In genomic region chr10:119535310-119535709, GRCh38 we compare ENCODE assay signal across 19 cellular contexts. TPM values are rescaled to one million over a fixed set of nuclear protein-coding genes. Genes with fewer than 3 reads are reported as not detected.
DNase-seq lines count a peak whose midpoint lies in the region; ATAC-seq and TF ChIP-seq lines count a peak whose summit lies in the region.
"Had no signal": no experiment of that assay in that cellular context is flagged by ENCODE, and none has a peak within 500 bp of the region (broad histone marks: within the 10 kb centered on the region; RNA-seq: fewer than 3 reads in every experiment).

No MANE protein-coding gene starts in this region.

- no peak overlapping the region for H4K8ac ChIP-seq in H9 (replicated peaks; ENCODE audit: insufficient read length, low read depth, low read length)

- ATAC-seq in SK-N-SH treated with all-trans-retinoic acid at 6 μM for 48 hours (peak; percentile 36), body of pancreas (no peak)
- ATAC-seq: Right ventricle myocardium inferior had no signal

- no peak overlapping the region for H3K14ac ChIP-seq in H9 (ENCODE audit: insufficient read depth, low read length)

- H3K36me3 ChIP-seq in thymus (ENCODE audit: control insufficient read depth, insufficient read depth), result peaks cover 10% of the 10 kb centered on the region
- no peaks in the 10 kb centered on the region for H3K36me3 ChIP-seq in body of pancreas (replicated peaks in 1 of 2; ENCODE audit: insufficient read depth in 1 of 2, low read depth in 2 of 2)
- H3K36me3 ChIP-seq: HAP-1, neural progenitor cell, thyroid gland had no signal

- H4K20me1 ChIP-seq in H9 (ENCODE audit: control insufficient read depth, insufficient read depth, insufficient read length), result no peaks in the 10 kb centered on the region

- H3K27me3 ChIP-seq in thymus (ENCODE audit: control insufficient read depth, insufficient read depth) (no peaks in the 10 kb centered on the region), H9 (ENCODE audit: insufficient read depth, low read length) (no peaks in the 10 kb centered on the region; the same call in 1 of the 2 replicates), body of pancreas (no peaks in the 10 kb centered on the region)
- H3K27me3 ChIP-seq: thyroid gland had no signal

- no peak overlapping the region for H3K4me2 ChIP-seq in H9 (ENCODE audit: insufficient read depth, insufficient read length, low read length)
- H3K4me2 ChIP-seq: neural progenitor cell had no signal

- H3K4ac ChIP-seq in H9 (ENCODE audit: low read depth, low read length), result no peak overlapping the region

- H3K27me3 Mint-ChIP-seq in activated naive CD4-positive, alpha-beta T cell treated with anti-CD3 and anti-CD28 coated beads, Interleukin-2, amount 50 U/mL, for 24 hours, result no peaks in the 10 kb centered on the region
- H3K27me3 Mint-ChIP-seq in H9 (ENCODE audit: low read depth), result peaks cover 18% of the 10 kb centered on the region

- H2BK20ac ChIP-seq in H9 (ENCODE audit: low read depth, low read length, poor library complexity, severe bottlenecking), result no peak overlapping the region

- no peak overlapping the region for H3K18ac ChIP-seq in H9 (ENCODE audit: insufficient read length, low read depth, low read length)

- TF ChIP-seq POLR2A in body of pancreas (IDR thresholded peaks at IDR 0.05), result no peak

- H3K9me3 Mint-ChIP-seq in activated naive CD4-positive, alpha-beta T cell treated with anti-CD3 and anti-CD28 coated beads, Interleukin-2, amount 50 U/mL, for 24 hours, result no peaks in the 10 kb centered on the region
- H3K9me3 Mint-ChIP-seq in H9, result no peaks in the 10 kb centered on the region
- H3K9me3 Mint-ChIP-seq: neural progenitor cell had no signal

- no peak overlapping the region for H3K56ac ChIP-seq in H9 (ENCODE audit: insufficient read length, low read depth, low read length)

- peak overlapping the region; percentile 84 for H3K27ac Mint-ChIP-seq in activated naive CD4-positive, alpha-beta T cell treated with anti-CD3 and anti-CD28 coated beads, Interleukin-2, amount 50 U/mL, for 24 hours
- H3K27ac Mint-ChIP-seq in H9, result no peak overlapping the region
- H3K27ac Mint-ChIP-seq: neural progenitor cell had no signal

- no peak for DNase-seq in activated naive CD4-positive, alpha-beta T cell (lab: John Stamatoyannopoulos, UW)
- DNase-seq in fibroblast of mammary gland (ENCODE audit: low read depth) (peak; percentile 18), H9 (no peak), NK-92 (lab: John Stamatoyannopoulos, UW; ENCODE audit: unreplicated experiment) (no peak), body of pancreas (no peak)
- DNase-seq: activated CD4-positive, alpha-beta T cell treated with anti-CD3 and anti-CD28 coated beads for 4 hours; AML-193; hypothalamus; NCI-H1694 treated with DMSO at 0.1 percent for 48 hours; NCI-H446; stimulated activated CD4-positive, alpha-beta T cell treated with anti-CD3 and anti-CD28 coated beads, Interleukin-4, amount 100 ng/mL, for 1 hour; T-helper 9 cell; thyroid gland had no signal

- H3K4me1 Mint-ChIP-seq in activated naive CD4-positive, alpha-beta T cell treated with anti-CD3 and anti-CD28 coated beads, Interleukin-2, amount 50 U/mL, for 24 hours, result peaks cover 87% of the 10 kb centered on the region
- peaks cover 6 to 7% of the 10 kb centered on the region in 2 experiments; a peak in 3 of 4 replicates for H3K4me1 Mint-ChIP-seq in H9

- H2AFZ ChIP-seq in H9 (ENCODE audit: low read length), result no peak overlapping the region
- H2AFZ ChIP-seq: neural progenitor cell had no signal

- no peak overlapping the region for H2BK12ac ChIP-seq in H9 (ENCODE audit: insufficient read length, low read depth, low read length)

- H4K91ac ChIP-seq in H9 (ENCODE audit: insufficient read length, low read depth, low read length), result no peak overlapping the region

- no peak overlapping the region for H4K5ac ChIP-seq in H9 (ENCODE audit: insufficient read length, low read depth, low read length)

- H3K27ac ChIP-seq in thymus (ENCODE audit: low read depth), result peak overlapping the region; percentile 27
- H3K27ac ChIP-seq in H9 (ENCODE audit: insufficient read length, low read depth, low read length), result no peak overlapping the region
- no peak overlapping the region for H3K27ac ChIP-seq in body of pancreas
- H3K27ac ChIP-seq: neural progenitor cell, thyroid gland had no signal

- no peak overlapping the region for H3K9ac ChIP-seq in H9 (ENCODE audit: extremely low read depth, insufficient read length, low read length)
- H3K9ac ChIP-seq: neural progenitor cell had no signal

- H3K4me3 ChIP-seq in fibroblast of mammary gland (ENCODE audit: control insufficient read depth, low read depth, low read length), result no peak overlapping the region
- H3K4me3 ChIP-seq in thymus (ENCODE audit: low read length), result no peak overlapping the region
- H3K4me3 ChIP-seq in body of pancreas, result no peak overlapping the region
- H3K4me3 ChIP-seq: HAP-1, neural progenitor cell, thyroid gland had no signal

- H3K4me1 ChIP-seq in thymus (ENCODE audit: control insufficient read depth, insufficient read depth, low read length) (peaks cover 46% of the 10 kb centered on the region), H9 (ENCODE audit: insufficient read depth, low read length) (no peaks in the 10 kb centered on the region), body of pancreas (no peaks in the 10 kb centered on the region)
- H3K4me1 ChIP-seq: HAP-1, neural progenitor cell had no signal

- peak overlapping the region; percentile 77 for H3K4me3 Mint-ChIP-seq in activated naive CD4-positive, alpha-beta T cell treated with anti-CD3 and anti-CD28 coated beads, Interleukin-2, amount 50 U/mL, for 24 hours
- H3K4me3 Mint-ChIP-seq in H9, result no peak overlapping the region
- H3K4me3 Mint-ChIP-seq: neural progenitor cell had no signal

- TF ChIP-seq CTCF in fibroblast of mammary gland (conservative IDR thresholded peaks at IDR 0.05; ENCODE audit: control insufficient read depth, insufficient read depth, low read depth, low read length), result no peak
- TF ChIP-seq CTCF in H9 (conservative IDR thresholded peaks at IDR 0.05), result no peak
- no peak for TF ChIP-seq CTCF in body of pancreas (IDR thresholded peaks at IDR 0.05)

- H2BK120ac ChIP-seq in H9 (ENCODE audit: low read depth, low read length, poor library complexity, severe bottlenecking), result no peak overlapping the region

- intact Hi-C loops in body of pancreas (cut with DNase I), result no loop called here

- no peak overlapping the region for H3T11ph ChIP-seq in H9 (ENCODE audit: low read length)

- peaks cover 12% of the 10 kb centered on the region for H3K36me3 Mint-ChIP-seq in activated naive CD4-positive, alpha-beta T cell treated with anti-CD3 and anti-CD28 coated beads, Interleukin-2, amount 50 U/mL, for 24 hours
- no peaks in the 10 kb centered on the region for H3K36me3 Mint-ChIP-seq in H9 (ENCODE audit: insufficient read depth in 1 of 3, low read depth in 3 of 3)
- H3K36me3 Mint-ChIP-seq: neural progenitor cell had no signal

- H3K79me2 ChIP-seq in H9 (ENCODE audit: insufficient read depth, low read length), result no peaks in the 10 kb centered on the region

- no peak overlapping the region for H2BK5ac ChIP-seq in H9 (ENCODE audit: insufficient read length, low read length)

- H3K23me2 ChIP-seq in H9 (ENCODE audit: insufficient read length, low read depth, low read length, poor library complexity, severe bottlenecking), result no peaks in the 10 kb centered on the region

- H2BK15ac ChIP-seq in H9 (ENCODE audit: low read depth, low read length), result no peak overlapping the region

- H2AK5ac ChIP-seq in H9 (ENCODE audit: insufficient read length, low read length), result no peak overlapping the region

- H3K9me3 ChIP-seq in thymus (ENCODE audit: control insufficient read depth), result no peaks in the 10 kb centered on the region
- no peaks in the 10 kb centered on the region for H3K9me3 ChIP-seq in H9 (ENCODE audit: control insufficient read depth, low read depth, low read length)
- no peaks in the 10 kb centered on the region for H3K9me3 ChIP-seq in body of pancreas
- H3K9me3 ChIP-seq: HAP-1, thyroid gland had no signal

- H3K79me1 ChIP-seq in H9 (ENCODE audit: insufficient read depth, low read depth, low read length, poor library complexity, severe bottlenecking), result no peaks in the 10 kb centered on the region

- no peak overlapping the region for H3K23ac ChIP-seq in H9 (ENCODE audit: insufficient read length, low read depth, low read length)

- 93% methylated on average over 3 of the region's 3 CpGs for WGBS in thymus
- no CpG with 5 or more reads among the region's 3 CpGs for WGBS in H9 (ENCODE audit: extremely low coverage, insufficient read length, low lambda C conversion rate)
- 64 to 69% methylated on average over 3 of the region's 3 CpGs for WGBS in body of pancreas, 2 donors

TF ChIP-seq in SK-N-SH treated with all-trans-retinoic acid at 6 μM for 48 hours, 23 proteins besides CTCF, POLR2A, EP300 and RAD21 (continues in another document):
- TF ChIP-seq CSRNP3 (CRISPR knock-in tag; IDR thresholded peaks at IDR 0.05), result no peak
- TF ChIP-seq BACH2 (CRISPR knock-in tag; IDR thresholded peaks at IDR 0.05; ENCODE audit: borderline replicate concordance), result no peak
- TF ChIP-seq SNAI2 (CRISPR knock-in tag; IDR thresholded peaks at IDR 0.05), result no peak

RNA-seq across cellular contexts. Expression of gene RGS10, which starts 7.2 kb away (rescaled TPM):
- polyA plus RNA-seq in thymus, result 304 TPM
- total RNA-seq in H9 (2021) (9.8 and 10.6 TPM in 2 replicates), body of pancreas (10 to 100 TPM; 13.2 to 21.3 TPM)
